Comparison of ENCODE assay signal across 1 cellular context in genomic region chr3:160448845-160449659, GRCh38.
TF ChIP-seq lines count a peak whose summit lies in the region.

No MANE protein-coding gene starts in this region.

TF ChIP-seq in K562, 482 proteins besides CTCF, POLR2A, EP300 and RAD21 (continued from another document):
- TF ChIP-seq RREB1 (CRISPR knock-in tag; IDR thresholded peaks at IDR 0.05) (no peak), C11orf30 (IDR thresholded peaks at IDR 0.05; ENCODE audit: low read depth) (0 out of 2 replicates have a peak, but pooled peaks have one; percentile 13), ZNF518B (CRISPR knock-in tag; IDR thresholded peaks at IDR 0.05) (no peak), CBX5 (IDR thresholded peaks at IDR 0.05; ENCODE audit: borderline replicate concordance, low read depth) (0 out of 2 replicates have a peak, but pooled peaks have one; percentile 47), ZNF644 (tag; IDR thresholded peaks at IDR 0.05; ENCODE audit: low read depth) (no peak), MCM5 (IDR thresholded peaks at IDR 0.05; ENCODE audit: low read depth) (no peak), SMC3 (conservative IDR thresholded peaks at IDR 0.05; ENCODE audit: insufficient read depth, low read depth, low read length) (0 out of 2 replicates have a peak, but pooled peaks have one; percentile 10), E2F1 (CRISPR knock-in tag; IDR thresholded peaks at IDR 0.05) (no peak), CEBPG (CRISPR knock-in tag; IDR thresholded peaks at IDR 0.05) (0 out of 2 replicates have a peak, but pooled peaks have one; percentile 27), CEBPG (tag; conservative IDR thresholded peaks at IDR 0.05 in 1 of 2, IDR thresholded peaks at IDR 0.05 in 1 of 2) (peak; percentile 51 to 55; a peak in 3 of 4 replicates), ZNF408 (CRISPR knock-in tag; IDR thresholded peaks at IDR 0.05; ENCODE audit: low read depth) (no peak), GATA2 (CRISPR knock-in tag; IDR thresholded peaks at IDR 0.05) (no peak), CBFA2T2 (conservative IDR thresholded peaks at IDR 0.05) (no peak), RBFOX2 (IDR thresholded peaks at IDR 0.05; ENCODE audit: low read depth, low read length) (no peak), NEUROD1 (IDR thresholded peaks at IDR 0.05; ENCODE audit: borderline replicate concordance, low read depth, low read length, partially characterized antibody) (no peak), RBM25 (IDR thresholded peaks at IDR 0.05; ENCODE audit: low read depth, low read length, severe bottlenecking) (peak; percentile 85), HEY1 (CRISPR knock-in tag; IDR thresholded peaks at IDR 0.05; ENCODE audit: borderline replicate concordance) (no peak), CAMTA2 (CRISPR knock-in tag; conservative IDR thresholded peaks at IDR 0.05) (no peak), TFE3 (CRISPR knock-in tag; IDR thresholded peaks at IDR 0.05) (no peak), TRIM28 (IDR thresholded peaks at IDR 0.05) (no peak)
